In the genomic region with DNA sequence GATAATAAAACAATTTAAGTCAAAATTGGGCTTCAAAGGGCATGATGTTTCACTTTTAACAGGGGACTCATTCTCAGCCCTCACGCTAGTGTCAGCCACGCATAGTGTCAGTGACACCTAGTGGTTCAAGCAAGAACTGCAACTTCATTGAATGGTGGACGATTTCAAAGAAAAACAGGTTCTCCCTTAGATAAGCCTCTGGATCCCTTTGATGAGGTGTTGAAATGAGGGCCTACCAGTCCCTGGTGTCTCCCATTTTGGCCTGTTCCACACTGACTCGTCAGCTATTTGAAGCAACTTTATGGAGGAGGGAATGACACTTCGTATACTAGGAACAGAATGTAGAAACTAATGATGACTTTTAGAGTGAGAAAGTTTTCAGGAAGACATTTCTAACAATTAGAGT, we compare ENCODE assay signal across 8 cellular contexts. TPM values are rescaled to one million over a fixed set of nuclear protein-coding genes. Genes with fewer than 3 reads are reported as not detected.
DNase-seq lines count a peak whose midpoint lies in the region; ATAC-seq, FAIRE-seq and TF ChIP-seq lines count a peak whose summit lies in the region.

No MANE protein-coding gene starts in this region.

- no peaks in the 10 kb centered on the region for H3K36me3 ChIP-seq in bronchial epithelial cell (ENCODE audit: control insufficient read depth, insufficient read depth, low read length)

- H3K27me3 ChIP-seq in HL-60 (ENCODE audit: insufficient read depth, poor library complexity, severe bottlenecking) (peaks cover 2% of the 10 kb centered on the region), bronchial epithelial cell (ENCODE audit: control insufficient read depth, insufficient read depth, low read length) (no peaks in the 10 kb centered on the region)

- in situ Hi-C loops in SK-MEL-5 (cut with HindIII; ENCODE audit: low pct_unique_long_range_greater_than_20kb, low sequenced_read_pairs): no loop called here

- no peak for FAIRE-seq in bronchial epithelial cell (lab: Jason Lieb, UNC)

- H3K27ac ChIP-seq in HL-60 (replicated peaks): no peak overlapping the region

- no peak overlapping the region for H3K4me3 ChIP-seq in HL-60 (replicated peaks; ENCODE audit: insufficient read depth, low read length)
- H3K4me3 ChIP-seq in bronchial epithelial cell (ENCODE audit: low read depth, low read length): no peak overlapping the region

- DNase-seq in NCI-H345 (lab: John Stamatoyannopoulos, UW) (peak; percentile 53), NCI-H345 treated with DMSO at 0.1 percent for 48 hours (lab: John Stamatoyannopoulos, UW; ENCODE audit: unreplicated experiment) (no peak), HL-60 (ENCODE audit: low read depth in 1 of 2, low spot score in 1 of 2) (peak in 1 of 2 experiments; percentile 37), SK-MEL-5 (ENCODE audit: low read depth, low spot score) (peak; percentile 68), bronchial epithelial cell (ENCODE audit: low read depth) (peak; percentile 38), kidney tubule cell (ENCODE audit: low spot score) (peak; percentile 43), GF-D8 (lab: John Stamatoyannopoulos, UW) (no peak)
- peak; percentile 26 for DNase-seq in stimulated activated naive CD8-positive, alpha-beta T cell treated with anti-CD3 and anti-CD28 coated beads, Interleukin-15, Interleukin-2, amounts not matched to agents 100 U/mL and 50 U/mL, for 24 hours

- no peak for ATAC-seq in stimulated activated naive CD8-positive, alpha-beta T cell treated with anti-CD3 and anti-CD28 coated beads, Interleukin-15, Interleukin-2, amounts not matched to agents 100 U/mL and 50 U/mL, for 24 hours

- TF ChIP-seq CTCF in HL-60 (IDR thresholded peaks at IDR 0.05; ENCODE audit: insufficient read depth, low read length): peak; percentile 78
- TF ChIP-seq CTCF in bronchial epithelial cell (IDR thresholded peaks at IDR 0.05; ENCODE audit: insufficient read depth, low read length, severe bottlenecking): peak; percentile 77

RNA-seq across cellular contexts. Expression of a gene that starts 56.2 kb away (rescaled TPM):
- not detected in 2 replicates for total RNA-seq in SK-MEL-5 (2014; rRNA removed; shearing (Covaris generic))
- not detected in 2 replicates for polyA plus RNA-seq in SK-MEL-5 (2015; cell fraction: cytosol; rRNA removed)
- not detected in 2 replicates for polyA plus RNA-seq in SK-MEL-5 (2015; cell fraction: nucleus; rRNA removed)
- not detected in 2 replicates for total RNA-seq in bronchial epithelial cell

Comparison
In these comparisons a context has a peak if more than half of its experiments do, and no peak if none do; other contexts are left out.
1. DNase-seq: peak in NCI-H345 (single experiment), SK-MEL-5 (single experiment), bronchial epithelial cell (single experiment), kidney tubule cell (single experiment) and stimulated activated naive CD8-positive, alpha-beta T cell treated with anti-CD3 and anti-CD28 coated beads, Interleukin-15, Interleukin-2, amounts not matched to agents 100 U/mL and 50 U/mL, for 24 hours (single experiment); none in NCI-H345 treated with DMSO at 0.1 percent for 48 hours (single experiment) and GF-D8 (single experiment).